Comparison of ENCODE assay signal across 5 cellular contexts in genomic region chr4:8624601-8625272, GRCh38. TPM values are rescaled to one million over a fixed set of nuclear protein-coding genes. Genes with fewer than 3 reads are reported as not detected.
"Had no signal": no experiment of that assay in that cellular context is flagged by ENCODE, and none has a peak within 500 bp of the region (broad histone marks: within the 10 kb centered on the region; RNA-seq: fewer than 3 reads in every experiment).

No MANE protein-coding gene starts in this region.

RNA-seq across cellular contexts. Expression of gene CPZ, which starts 32.2 kb away (rescaled TPM):
- total RNA-seq: T-helper 1 cell treated with Interleukin-12 subunit alpha and Interleukin-12 subunit beta and Interleukin-4 antibody, amounts not matched to agents 30 ng/mL and 1 ng/mL, for 36 hours had no signal
- polyA plus RNA-seq: SK-N-SH had no signal

RNA-seq across cellular contexts. Expression of gene GPR78, which starts 44.5 kb away (rescaled TPM):
- total RNA-seq: activated CD8-positive, alpha-beta T cell treated with anti-CD3 and anti-CD28 coated beads, Interleukin-2, amount 10 ng/mL, durations not matched to agents 7 days and 5 days; ascending aorta; body of pancreas; T-helper 1 cell treated with Interleukin-12 subunit alpha and Interleukin-12 subunit beta and Interleukin-4 antibody, amounts not matched to agents 30 ng/mL and 1 ng/mL, for 36 hours had no signal
- polyA plus RNA-seq: SK-N-SH had no signal
